Comparison of ENCODE assay signal across 9 cellular contexts in genomic region chr7:79272066-79272669, GRCh38.
DNase-seq lines count a peak whose midpoint lies in the region; ATAC-seq and TF ChIP-seq lines count a peak whose summit lies in the region.
"Had no signal": no experiment of that assay in that cellular context is flagged by ENCODE, and none has a peak within 500 bp of the region (broad histone marks: within the 10 kb centered on the region; RNA-seq: fewer than 3 reads in every experiment).

No MANE protein-coding gene starts in this region.

- H3K4me3 ChIP-seq in NB4 (ENCODE audit: low read depth, low read length) (no peak overlapping the region), WI38 (ENCODE audit: low read depth, low read length) (no peak overlapping the region)
- H3K4me3 ChIP-seq: skin epidermis had no signal

- TF ChIP-seq POLR2A in NB4 (IDR thresholded peaks at IDR 0.05; ENCODE audit: extremely low read depth, insufficient read length), result no peak

- peak; percentile 61 for TF ChIP-seq CTCF in NB4 (IDR thresholded peaks at IDR 0.05; ENCODE audit: low read depth, low read length)
- peak; percentile 29; the same call in 1 of the 2 replicates for TF ChIP-seq CTCF in WI38 (IDR thresholded peaks at IDR 0.05; ENCODE audit: low read depth, low read length)

- ATAC-seq in GM21786 (IDR thresholded peaks at IDR 0.05; ENCODE audit: unreplicated experiment) (peak; percentile 80), HG03108 (IDR thresholded peaks at IDR 0.05; ENCODE audit: unreplicated experiment) (no peak)

- DNase-seq in EL, result peak; percentile 50
- peak; percentile 45 for DNase-seq in NB4 (ENCODE audit: low read depth)
- DNase-seq in kidney glomerular epithelial cell (lab: John Stamatoyannopoulos, UW), result peak; percentile 53
- DNase-seq in activated naive CD4-positive, alpha-beta T cell treated with Interleukin-2 at 50 U/mL for 16 hours, result no peak
- no peak for DNase-seq in T1000 (lab: John Stamatoyannopoulos, UW)

Comparison
In these comparisons a context has a peak if more than half of its experiments do, and no peak if none do; other contexts are left out.
1. DNase-seq: peak in EL (single experiment), NB4 (single experiment) and kidney glomerular epithelial cell (single experiment); none in activated naive CD4-positive, alpha-beta T cell treated with Interleukin-2 at 50 U/mL for 16 hours (single experiment) and T1000 (single experiment).